ENCODE assay signal across 10 cellular contexts in genomic region chr6:30829639-30830250, GRCh38. TPM values are rescaled to one million over a fixed set of nuclear protein-coding genes. Genes with fewer than 3 reads are reported as not detected.
DNase-seq lines count a peak whose midpoint lies in the region; ATAC-seq and TF ChIP-seq lines count a peak whose summit lies in the region.
"Had no signal": no experiment of that assay in that cellular context is flagged by ENCODE, and none has a peak within 500 bp of the region (broad histone marks: within the 10 kb centered on the region; RNA-seq: fewer than 3 reads in every experiment).

No MANE protein-coding gene starts in this region.

- peaks cover 0 to 1% of the 10 kb centered on the region in 2 donors for H3K27me3 Mint-ChIP-seq in CD8-positive, alpha-beta memory T cell
- H3K27me3 Mint-ChIP-seq in dendritic cell treated with granulocyte-macrophage colony-stimulating factor and Interleukin-4, amounts not matched to agents 40 ng/mL and 50 ng/mL, for 4 days, result no peaks in the 10 kb centered on the region
- H3K27me3 Mint-ChIP-seq in progenitor cell of endocrine pancreas, result no peaks in the 10 kb centered on the region

- POLR2A ChIA-PET in CD8-positive, alpha-beta memory T cell (lab: Charles Lee), result interaction anchor here (0.8 to 1.2 kb wide), 3 partner anchors 13 to 263 kb away, joined by 3 to 7 read pairs (median 5); no protein-coding TSS in a partner anchor
- POLR2A ChIA-PET in OCI-LY7 (lab: Charles Lee), result interaction anchor here (2.2 kb wide), 1 partner anchor 53 kb away, joined by 8 read pairs; no protein-coding TSS in a partner anchor

- H3K4me3 Mint-ChIP-seq in CD8-positive, alpha-beta memory T cell, result peak overlapping the region; percentile 89 to 94 (median 93)
- no peak overlapping the region for H3K4me3 Mint-ChIP-seq in dendritic cell treated with granulocyte-macrophage colony-stimulating factor and Interleukin-4, amounts not matched to agents 40 ng/mL and 50 ng/mL, for 4 days
- no peak overlapping the region for H3K4me3 Mint-ChIP-seq in progenitor cell of endocrine pancreas (ENCODE audit: low read depth)

- H3K36me3 ChIP-seq in CD8-positive, alpha-beta memory T cell (ENCODE audit: insufficient read depth, low read length), result no peaks in the 10 kb centered on the region
- H3K36me3 ChIP-seq in OCI-LY7 (ENCODE audit: insufficient read depth, low read length), result no peaks in the 10 kb centered on the region

- H3K27ac ChIP-seq in CD8-positive, alpha-beta memory T cell (ENCODE audit: low read depth, low read length), result peak overlapping the region; percentile 27
- no peak overlapping the region for H3K27ac ChIP-seq in OCI-LY7 (ENCODE audit: low read depth, low read length, poor library complexity, severe bottlenecking)

- H3K4me2 ChIP-seq in OCI-LY7 (ENCODE audit: low read length), result peak overlapping the region; percentile 36; the same call in 1 of the 2 replicates

- peak overlapping the region; percentile 37 to 100 (median 95) for H3K27ac Mint-ChIP-seq in CD8-positive, alpha-beta memory T cell
- peak overlapping the region; percentile 87 for H3K27ac Mint-ChIP-seq in dendritic cell treated with granulocyte-macrophage colony-stimulating factor and Interleukin-4, amounts not matched to agents 40 ng/mL and 50 ng/mL, for 4 days
- H3K27ac Mint-ChIP-seq in progenitor cell of endocrine pancreas, result peak overlapping the region; percentile 2

- H4K20me1 ChIP-seq in OCI-LY7 (ENCODE audit: insufficient read depth, low read length), result no peaks in the 10 kb centered on the region

- no peaks in the 10 kb centered on the region for H3K79me2 ChIP-seq in OCI-LY7 (ENCODE audit: insufficient read depth, low read depth, low read length)

- no peak for DNase-seq in CD8-positive, alpha-beta memory T cell
- DNase-seq in OCI-LY7 (ENCODE audit: low spot score) (no peak), progenitor cell of endocrine pancreas (ENCODE audit: low spot score, unreplicated experiment) (no peak), NCI-H526 (lab: John Stamatoyannopoulos, UW) (no peak), mucosa of gallbladder (ENCODE audit: low spot score) (no peak)
- no peak for DNase-seq in NK-92 treated with Interleukin-12 subunit alpha and Interleukin-12 subunit beta, amount 100 ng/mL, for 24 hours (lab: John Stamatoyannopoulos, UW)
- DNase-seq: DMS 273 treated with DMSO at 0.1 percent for 48 hours, NCI-H1105 treated with DMSO at 0.1 percent for 48 hours had no signal

- H3K9me2 ChIP-seq in OCI-LY7 (ENCODE audit: insufficient read depth, low read length), result no peaks in the 10 kb centered on the region

- peaks cover 63 to 82% (median 70%) of the 10 kb centered on the region in 3 donors for H3K4me1 Mint-ChIP-seq in CD8-positive, alpha-beta memory T cell
- peaks cover 61% of the 10 kb centered on the region for H3K4me1 Mint-ChIP-seq in dendritic cell treated with granulocyte-macrophage colony-stimulating factor and Interleukin-4, amounts not matched to agents 40 ng/mL and 50 ng/mL, for 4 days (ENCODE audit: low read depth)
- H3K4me1 Mint-ChIP-seq in progenitor cell of endocrine pancreas (ENCODE audit: low read depth), result peaks cover 2% of the 10 kb centered on the region

- intact Hi-C loops in OCI-LY7 (cut with micrococcal nuclease; ENCODE audit: unreplicated experiment), result loop anchor here (2.0 kb wide), 1 partner anchor 257 kb away; no protein-coding TSS in a partner anchor
- intact Hi-C loops in dendritic cell treated with granulocyte-macrophage colony-stimulating factor and Interleukin-4, amounts not matched to agents 40 ng/mL and 50 ng/mL, for 4 days (cut with micrococcal nuclease), result loop anchor here (5.0 kb wide), 1 partner anchor 258 kb away; no protein-coding TSS in a partner anchor

- peak overlapping the region; percentile 73 for H3K4me3 ChIP-seq in CD8-positive, alpha-beta memory T cell (ENCODE audit: low read length)
- H3K4me3 ChIP-seq in OCI-LY7 (ENCODE audit: low read depth, low read length, poor library complexity, severe bottlenecking), result peak overlapping the region; percentile 18

- no peak for ATAC-seq in GM19023 (IDR thresholded peaks at IDR 0.05; ENCODE audit: unreplicated experiment)

- H3K9me3 Mint-ChIP-seq in CD8-positive, alpha-beta memory T cell, result no peaks in the 10 kb centered on the region
- H3K9me3 Mint-ChIP-seq in dendritic cell treated with granulocyte-macrophage colony-stimulating factor and Interleukin-4, amounts not matched to agents 40 ng/mL and 50 ng/mL, for 4 days, result no peaks in the 10 kb centered on the region
- no peaks in the 10 kb centered on the region for H3K9me3 Mint-ChIP-seq in progenitor cell of endocrine pancreas (ENCODE audit: low read depth)

- H3K9me3 ChIP-seq in CD8-positive, alpha-beta memory T cell (ENCODE audit: low read length), result no peaks in the 10 kb centered on the region
- no peaks in the 10 kb centered on the region for H3K9me3 ChIP-seq in OCI-LY7 (ENCODE audit: low read length)

- BruUV-seq in OCI-LY7 (replicated peaks; lab: Mats Ljungman, UMichigan), result no TSS peak

- peak; percentile 52 for TF ChIP-seq CTCF in OCI-LY7 (conservative IDR thresholded peaks at IDR 0.05; ENCODE audit: low read length)
- no peak for TF ChIP-seq CTCF in progenitor cell of endocrine pancreas (IDR thresholded peaks at IDR 0.05; ENCODE audit: unreplicated experiment)

- peak overlapping the region; percentile 95 for H2AFZ ChIP-seq in OCI-LY7 (ENCODE audit: low read length)

- H3K4me1 ChIP-seq in CD8-positive, alpha-beta memory T cell (ENCODE audit: insufficient read depth, low read length), result peaks cover 52% of the 10 kb centered on the region
- peaks cover 15% of the 10 kb centered on the region for H3K4me1 ChIP-seq in OCI-LY7 (ENCODE audit: insufficient read depth, low read length, poor library complexity, severe bottlenecking)

- H3K36me3 Mint-ChIP-seq in CD8-positive, alpha-beta memory T cell, result peaks cover 0 to 36% (median 9%) of the 10 kb centered on the region in 3 donors
- H3K36me3 Mint-ChIP-seq in dendritic cell treated with granulocyte-macrophage colony-stimulating factor and Interleukin-4, amounts not matched to agents 40 ng/mL and 50 ng/mL, for 4 days (ENCODE audit: low read depth), result no peaks in the 10 kb centered on the region
- H3K36me3 Mint-ChIP-seq in progenitor cell of endocrine pancreas (ENCODE audit: insufficient read depth), result no peaks in the 10 kb centered on the region

- CTCF ChIA-PET in CD8-positive, alpha-beta memory T cell (lab: Charles Lee), result interaction anchor here (0.7 to 13.8 kb wide), 18 partner anchors 14 to 350 kb away, joined by 3 to 148 read pairs (median 5); partner anchors contain the start of genes DDR1 and IER3
- CTCF ChIA-PET in OCI-LY7 (lab: Charles Lee; ENCODE audit: unreplicated experiment), result interaction anchor here (1.1 kb wide), 1 partner anchor 257 kb away, joined by 5 read pairs; no protein-coding TSS in a partner anchor

- H3K27me3 ChIP-seq in CD8-positive, alpha-beta memory T cell (ENCODE audit: insufficient read depth, low read length, poor library complexity, severe bottlenecking), result no peaks in the 10 kb centered on the region

RNA-seq across cellular contexts. Expression of gene DDR1, which starts 54.6 kb away (rescaled TPM):
- 10 to 100 TPM; 10.1 to 10.5 TPM for total RNA-seq in CD8-positive, alpha-beta memory T cell
- 1.2 TPM for polyA plus RNA-seq in CD8-positive, alpha-beta memory T cell
- 14.0 and 15.4 TPM in 2 replicates for total RNA-seq in OCI-LY7 (2014; rRNA removed; shearing (Covaris generic))
- total RNA-seq in OCI-LY7 (2022) (24.6 and 30.3 TPM in 2 replicates), progenitor cell of endocrine pancreas (154 and 163 TPM in 2 replicates), mucosa of gallbladder (457 TPM)

Comparison
In these comparisons a context has a peak if more than half of its experiments do, and no peak if none do; other contexts are left out.
1. H3K27ac Mint-ChIP-seq: peak in every context shown above with its lines; median percentile 95 in CD8-positive, alpha-beta memory T cell; 87 in dendritic cell treated with granulocyte-macrophage colony-stimulating factor and Interleukin-4, amounts not matched to agents 40 ng/mL and 50 ng/mL, for 4 days; 2 in progenitor cell of endocrine pancreas.
2. H3K4me3 Mint-ChIP-seq: peak in CD8-positive, alpha-beta memory T cell (7 of 7); none in dendritic cell treated with granulocyte-macrophage colony-stimulating factor and Interleukin-4, amounts not matched to agents 40 ng/mL and 50 ng/mL, for 4 days (single experiment) and progenitor cell of endocrine pancreas (single experiment).